Comparison of ENCODE assay signal across 16 cellular contexts in the genomic region with DNA sequence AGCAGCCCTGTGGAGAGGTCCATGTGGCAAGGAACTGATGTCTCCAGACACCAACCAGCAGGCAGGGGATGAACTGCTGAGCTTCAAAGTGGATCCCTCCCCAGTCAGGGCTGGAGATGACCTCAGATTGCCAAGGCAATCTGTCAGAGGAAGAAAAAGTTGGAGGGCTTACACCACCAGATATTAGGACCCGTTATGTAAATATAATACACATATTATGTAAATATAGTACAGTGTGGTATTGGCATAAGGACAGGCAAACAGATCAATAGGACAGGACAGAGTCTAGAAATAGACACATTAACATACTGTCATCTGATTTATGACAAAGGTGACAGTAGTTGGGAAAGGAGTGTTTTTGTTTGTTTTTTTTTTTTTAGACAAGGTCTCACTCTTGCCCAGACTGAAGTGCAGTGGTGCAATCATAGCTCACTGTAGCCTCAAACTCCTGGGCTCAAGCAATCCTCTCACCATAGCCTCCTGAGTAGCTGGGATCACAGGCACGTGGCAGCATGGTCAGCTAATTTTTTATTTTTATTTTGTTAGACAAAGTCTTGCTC.
"Had no signal": no experiment of that assay in that cellular context is flagged by ENCODE, and none has a peak within 500 bp of the region (broad histone marks: within the 10 kb centered on the region; RNA-seq: fewer than 3 reads in every experiment).

No MANE protein-coding gene starts in this region.

- H3K4me1 Mint-ChIP-seq: activated naive CD8-positive, alpha-beta T cell treated with anti-CD3 and anti-CD28 coated beads for 36 hours; stimulated activated effector memory CD8-positive, alpha-beta T cell treated with anti-CD3 and anti-CD28 coated beads, Interleukin-12 subunit alpha, Interleukin-12 subunit beta, amount 100 ng/mL, for 72 hours had no signal

- H3K9me3 ChIP-seq: left lung, right atrium auricular region, stomach, upper lobe of left lung had no signal

- H3K36me3 Mint-ChIP-seq: activated naive CD8-positive, alpha-beta T cell treated with anti-CD3 and anti-CD28 coated beads for 36 hours; stimulated activated effector memory CD8-positive, alpha-beta T cell treated with anti-CD3 and anti-CD28 coated beads, Interleukin-12 subunit alpha, Interleukin-12 subunit beta, amount 100 ng/mL, for 72 hours had no signal

- H3K4me3 ChIP-seq: left lung, right atrium auricular region, smooth muscle cell, stomach, upper lobe of left lung had no signal

- H3K27me3 Mint-ChIP-seq: activated naive CD8-positive, alpha-beta T cell treated with anti-CD3 and anti-CD28 coated beads for 36 hours; progenitor cell of endocrine pancreas had no signal

- H3K4me2 ChIP-seq: smooth muscle cell had no signal

- H3K4me3 Mint-ChIP-seq: activated naive CD8-positive, alpha-beta T cell treated with anti-CD3 and anti-CD28 coated beads for 36 hours; activated T-helper 1 cell treated with anti-CD3 and anti-CD28 coated beads, Interleukin-12 subunit alpha, Interleukin-12 subunit beta, Interleukin-2, Interleukin-4 antibody, amounts not matched to agents 30 ng/mL and 10 ng/mL and 1 ng/mL, durations not matched to agents 14 hours and 24 hours and 36 hours; stimulated activated effector memory CD8-positive, alpha-beta T cell treated with anti-CD3 and anti-CD28 coated beads, Interleukin-12 subunit alpha, Interleukin-12 subunit beta, amount 100 ng/mL, for 72 hours; T-helper 2 cell treated with Interferon-gamma antibody and Interleukin-4, amounts not matched to agents 5 μg/mL and 100 μg/mL, for 36 hours had no signal

- H3K27ac Mint-ChIP-seq: activated naive CD8-positive, alpha-beta T cell treated with anti-CD3 and anti-CD28 coated beads for 36 hours; activated T-helper 1 cell treated with anti-CD3 and anti-CD28 coated beads, Interleukin-12 subunit alpha, Interleukin-12 subunit beta, Interleukin-2, Interleukin-4 antibody, amounts not matched to agents 30 ng/mL and 10 ng/mL and 1 ng/mL, durations not matched to agents 14 hours and 24 hours and 36 hours; progenitor cell of endocrine pancreas; stimulated activated effector memory CD8-positive, alpha-beta T cell treated with anti-CD3 and anti-CD28 coated beads, Interleukin-12 subunit alpha, Interleukin-12 subunit beta, amount 100 ng/mL, for 72 hours; T-helper 2 cell treated with Interferon-gamma antibody and Interleukin-4, amounts not matched to agents 5 μg/mL and 100 μg/mL, for 36 hours had no signal

- H3K9me3 Mint-ChIP-seq: activated naive CD8-positive, alpha-beta T cell treated with anti-CD3 and anti-CD28 coated beads for 36 hours; activated T-helper 1 cell treated with anti-CD3 and anti-CD28 coated beads, Interleukin-12 subunit alpha, Interleukin-12 subunit beta, Interleukin-2, Interleukin-4 antibody, amounts not matched to agents 30 ng/mL and 10 ng/mL and 1 ng/mL, durations not matched to agents 14 hours and 24 hours and 36 hours; stimulated activated effector memory CD8-positive, alpha-beta T cell treated with anti-CD3 and anti-CD28 coated beads, Interleukin-12 subunit alpha, Interleukin-12 subunit beta, amount 100 ng/mL, for 72 hours; T-helper 2 cell treated with Interferon-gamma antibody and Interleukin-4, amounts not matched to agents 5 μg/mL and 100 μg/mL, for 36 hours had no signal

- H3K4me1 ChIP-seq: right atrium auricular region, stomach had no signal

- H3K27me3 ChIP-seq: left lung, right atrium auricular region, upper lobe of left lung had no signal

- DNase-seq: activated CD4-positive, alpha-beta T cell treated with anti-CD3 and anti-CD28 coated beads, Interleukin-2, amount 50 U/mL, for 4 hours; activated gamma-delta T cell treated with Interleukin-2 at 50 U/mL for 16 hours; activated naive CD8-positive, alpha-beta T cell treated with anti-CD3 and anti-CD28 coated beads for 36 hours; amygdala; foreskin melanocyte; head of caudate nucleus; left lung; stimulated activated CD4-positive, alpha-beta T cell treated with anti-CD3 and anti-CD28 coated beads, Interleukin-4, amount 100 ng/mL, for 24 hours; stomach; upper lobe of left lung had no signal

- H3K36me3 ChIP-seq: left lung, right atrium auricular region, stomach, upper lobe of left lung had no signal
